1 cellular context compared by ENCODE assay signal in genomic region chr22:42621505-42622002, GRCh38.
TF ChIP-seq lines count a peak whose summit lies in the region.

No MANE protein-coding gene starts in this region.

TF ChIP-seq in HepG2, 621 proteins besides CTCF, POLR2A, EP300 and RAD21 (continues in another document):
- TF ChIP-seq RBM22 (optimal IDR thresholded peaks at IDR 0.05; ENCODE audit: low read length) (peak; percentile 37), ZNF382 (CRISPR knock-in tag; IDR thresholded peaks at IDR 0.05; ENCODE audit: borderline replicate concordance) (no peak), ISL2 (CRISPR knock-in tag; IDR thresholded peaks at IDR 0.05) (no peak), KLF6 (CRISPR knock-in tag; IDR thresholded peaks at IDR 0.05) (no peak), SAP130 (CRISPR knock-in tag; IDR thresholded peaks at IDR 0.05; ENCODE audit: low read depth) (peak; percentile 36; the same call in 1 of the 2 replicates), ZNF772 (CRISPR knock-in tag; IDR thresholded peaks at IDR 0.05) (0 out of 2 replicates have a peak, but pooled peaks have one; percentile 36), ZNF574 (CRISPR knock-in tag; IDR thresholded peaks at IDR 0.05) (peak; percentile 35; the same call in 1 of the 2 replicates), FOSL1 (CRISPR knock-in tag; IDR thresholded peaks at IDR 0.05; ENCODE audit: borderline replicate concordance) (no peak), FOXM1 (CRISPR knock-in tag; IDR thresholded peaks at IDR 0.05) (no peak), ZNF20 (CRISPR knock-in tag; IDR thresholded peaks at IDR 0.05) (no peak), TBX2 (CRISPR knock-in tag; IDR thresholded peaks at IDR 0.05; ENCODE audit: borderline replicate concordance) (0 out of 2 replicates have a peak, but pooled peaks have one; percentile 32), MAZ (IDR thresholded peaks at IDR 0.05; ENCODE audit: borderline replicate concordance, low read depth, low read length) (0 out of 2 replicates have a peak, but pooled peaks have one; percentile 47), MAZ (CRISPR knock-in tag; IDR thresholded peaks at IDR 0.05; ENCODE audit: low read depth) (0 out of 2 replicates have a peak, but pooled peaks have one; percentile 44), ZBTB38 (CRISPR knock-in tag; IDR thresholded peaks at IDR 0.05) (peak; percentile 93), ZNF430 (CRISPR knock-in tag; IDR thresholded peaks at IDR 0.05) (no peak), BCL6 (CRISPR knock-in tag; IDR thresholded peaks at IDR 0.05) (no peak), ZZZ3 (CRISPR knock-in tag; IDR thresholded peaks at IDR 0.05; ENCODE audit: borderline replicate concordance) (no peak), NR0B2 (CRISPR knock-in tag; IDR thresholded peaks at IDR 0.05) (no peak), ZBTB33 (CRISPR knock-in tag; IDR thresholded peaks at IDR 0.05) (peak; percentile 66; the same call in 1 of the 2 replicates), SOX13 (IDR thresholded peaks at IDR 0.05) (no peak), SOX13 (CRISPR knock-in tag; conservative IDR thresholded peaks at IDR 0.05 in 1 of 2, IDR thresholded peaks at IDR 0.05 in 1 of 2) (peak in 1 of 2 experiments; percentile 23; a peak in 1 of 4 replicates), ZNF761 (CRISPR knock-in tag; conservative IDR thresholded peaks at IDR 0.05) (0 out of 2 replicates have a peak, but pooled peaks have one; percentile 23), ZSCAN29 (CRISPR knock-in tag; conservative IDR thresholded peaks at IDR 0.05) (0 out of 2 replicates have a peak, but pooled peaks have one; percentile 26), ZFY (CRISPR knock-in tag; IDR thresholded peaks at IDR 0.05) (peak; percentile 50; the same call in 1 of the 2 replicates), AGO1 (IDR thresholded peaks at IDR 0.05; ENCODE audit: low read depth, low read length, poor library complexity, severe bottlenecking) (no peak), ZNF30 (CRISPR knock-in tag; IDR thresholded peaks at IDR 0.05) (no peak), ZNF768 (CRISPR knock-in tag; IDR thresholded peaks at IDR 0.05) (peak; percentile 41; the same call in 1 of the 2 replicates), ZNF691 (CRISPR knock-in tag; IDR thresholded peaks at IDR 0.05; ENCODE audit: borderline replicate concordance, low read depth) (peak; percentile 53; the same call in 1 of the 2 replicates), HOXA3 (CRISPR knock-in tag; IDR thresholded peaks at IDR 0.05) (peak; percentile 27; the same call in 1 of the 2 replicates), SALL1 (CRISPR knock-in tag; IDR thresholded peaks at IDR 0.05) (peak; percentile 61), ZFX (CRISPR knock-in tag; IDR thresholded peaks at IDR 0.05; ENCODE audit: low read depth) (peak; percentile 66), GATA4 (IDR thresholded peaks at IDR 0.05; ENCODE audit: borderline replicate concordance, low read depth) (no peak)
- TF ChIP-seq, protein P1, sequence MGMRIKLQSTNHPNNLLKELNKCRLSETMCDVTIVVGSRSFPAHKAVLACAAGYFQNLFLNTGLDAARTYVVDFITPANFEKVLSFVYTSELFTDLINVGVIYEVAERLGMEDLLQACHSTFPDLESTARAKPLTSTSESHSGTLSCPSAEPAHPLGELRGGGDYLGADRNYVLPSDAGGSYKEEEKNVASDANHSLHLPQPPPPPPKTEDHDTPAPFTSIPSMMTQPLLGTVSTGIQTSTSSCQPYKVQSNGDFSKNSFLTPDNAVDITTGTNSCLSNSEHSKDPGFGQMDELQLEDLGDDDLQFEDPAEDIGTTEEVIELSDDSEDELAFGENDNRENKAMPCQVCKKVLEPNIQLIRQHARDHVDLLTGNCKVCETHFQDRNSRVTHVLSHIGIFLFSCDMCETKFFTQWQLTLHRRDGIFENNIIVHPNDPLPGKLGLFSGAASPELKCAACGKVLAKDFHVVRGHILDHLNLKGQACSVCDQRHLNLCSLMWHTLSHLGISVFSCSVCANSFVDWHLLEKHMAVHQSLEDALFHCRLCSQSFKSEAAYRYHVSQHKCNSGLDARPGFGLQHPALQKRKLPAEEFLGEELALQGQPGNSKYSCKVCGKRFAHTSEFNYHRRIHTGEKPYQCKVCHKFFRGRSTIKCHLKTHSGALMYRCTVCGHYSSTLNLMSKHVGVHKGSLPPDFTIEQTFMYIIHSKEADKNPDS (CRISPR knock-in tag; IDR thresholded peaks at IDR 0.05), result no peak
- TF ChIP-seq, protein P2, sequence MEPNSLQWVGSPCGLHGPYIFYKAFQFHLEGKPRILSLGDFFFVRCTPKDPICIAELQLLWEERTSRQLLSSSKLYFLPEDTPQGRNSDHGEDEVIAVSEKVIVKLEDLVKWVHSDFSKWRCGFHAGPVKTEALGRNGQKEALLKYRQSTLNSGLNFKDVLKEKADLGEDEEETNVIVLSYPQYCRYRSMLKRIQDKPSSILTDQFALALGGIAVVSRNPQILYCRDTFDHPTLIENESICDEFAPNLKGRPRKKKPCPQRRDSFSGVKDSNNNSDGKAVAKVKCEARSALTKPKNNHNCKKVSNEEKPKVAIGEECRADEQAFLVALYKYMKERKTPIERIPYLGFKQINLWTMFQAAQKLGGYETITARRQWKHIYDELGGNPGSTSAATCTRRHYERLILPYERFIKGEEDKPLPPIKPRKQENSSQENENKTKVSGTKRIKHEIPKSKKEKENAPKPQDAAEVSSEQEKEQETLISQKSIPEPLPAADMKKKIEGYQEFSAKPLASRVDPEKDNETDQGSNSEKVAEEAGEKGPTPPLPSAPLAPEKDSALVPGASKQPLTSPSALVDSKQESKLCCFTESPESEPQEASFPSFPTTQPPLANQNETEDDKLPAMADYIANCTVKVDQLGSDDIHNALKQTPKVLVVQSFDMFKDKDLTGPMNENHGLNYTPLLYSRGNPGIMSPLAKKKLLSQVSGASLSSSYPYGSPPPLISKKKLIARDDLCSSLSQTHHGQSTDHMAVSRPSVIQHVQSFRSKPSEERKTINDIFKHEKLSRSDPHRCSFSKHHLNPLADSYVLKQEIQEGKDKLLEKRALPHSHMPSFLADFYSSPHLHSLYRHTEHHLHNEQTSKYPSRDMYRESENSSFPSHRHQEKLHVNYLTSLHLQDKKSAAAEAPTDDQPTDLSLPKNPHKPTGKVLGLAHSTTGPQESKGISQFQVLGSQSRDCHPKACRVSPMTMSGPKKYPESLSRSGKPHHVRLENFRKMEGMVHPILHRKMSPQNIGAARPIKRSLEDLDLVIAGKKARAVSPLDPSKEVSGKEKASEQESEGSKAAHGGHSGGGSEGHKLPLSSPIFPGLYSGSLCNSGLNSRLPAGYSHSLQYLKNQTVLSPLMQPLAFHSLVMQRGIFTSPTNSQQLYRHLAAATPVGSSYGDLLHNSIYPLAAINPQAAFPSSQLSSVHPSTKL (CRISPR knock-in tag; IDR thresholded peaks at IDR 0.05), result no peak
- TF ChIP-seq, protein P3, sequence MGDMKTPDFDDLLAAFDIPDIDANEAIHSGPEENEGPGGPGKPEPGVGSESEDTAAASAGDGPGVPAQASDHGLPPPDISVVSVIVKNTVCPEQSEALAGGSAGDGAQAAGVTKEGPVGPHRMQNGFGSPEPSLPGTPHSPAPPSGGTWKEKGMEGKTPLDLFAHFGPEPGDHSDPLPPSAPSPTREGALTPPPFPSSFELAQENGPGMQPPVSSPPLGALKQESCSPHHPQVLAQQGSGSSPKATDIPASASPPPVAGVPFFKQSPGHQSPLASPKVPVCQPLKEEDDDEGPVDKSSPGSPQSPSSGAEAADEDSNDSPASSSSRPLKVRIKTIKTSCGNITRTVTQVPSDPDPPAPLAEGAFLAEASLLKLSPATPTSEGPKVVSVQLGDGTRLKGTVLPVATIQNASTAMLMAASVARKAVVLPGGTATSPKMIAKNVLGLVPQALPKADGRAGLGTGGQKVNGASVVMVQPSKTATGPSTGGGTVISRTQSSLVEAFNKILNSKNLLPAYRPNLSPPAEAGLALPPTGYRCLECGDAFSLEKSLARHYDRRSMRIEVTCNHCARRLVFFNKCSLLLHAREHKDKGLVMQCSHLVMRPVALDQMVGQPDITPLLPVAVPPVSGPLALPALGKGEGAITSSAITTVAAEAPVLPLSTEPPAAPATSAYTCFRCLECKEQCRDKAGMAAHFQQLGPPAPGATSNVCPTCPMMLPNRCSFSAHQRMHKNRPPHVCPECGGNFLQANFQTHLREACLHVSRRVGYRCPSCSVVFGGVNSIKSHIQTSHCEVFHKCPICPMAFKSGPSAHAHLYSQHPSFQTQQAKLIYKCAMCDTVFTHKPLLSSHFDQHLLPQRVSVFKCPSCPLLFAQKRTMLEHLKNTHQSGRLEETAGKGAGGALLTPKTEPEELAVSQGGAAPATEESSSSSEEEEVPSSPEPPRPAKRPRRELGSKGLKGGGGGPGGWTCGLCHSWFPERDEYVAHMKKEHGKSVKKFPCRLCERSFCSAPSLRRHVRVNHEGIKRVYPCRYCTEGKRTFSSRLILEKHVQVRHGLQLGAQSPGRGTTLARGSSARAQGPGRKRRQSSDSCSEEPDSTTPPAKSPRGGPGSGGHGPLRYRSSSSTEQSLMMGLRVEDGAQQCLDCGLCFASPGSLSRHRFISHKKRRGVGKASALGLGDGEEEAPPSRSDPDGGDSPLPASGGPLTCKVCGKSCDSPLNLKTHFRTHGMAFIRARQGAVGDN (CRISPR knock-in tag; IDR thresholded peaks at IDR 0.05), result peak; percentile 73
- TF ChIP-seq, protein P4, sequence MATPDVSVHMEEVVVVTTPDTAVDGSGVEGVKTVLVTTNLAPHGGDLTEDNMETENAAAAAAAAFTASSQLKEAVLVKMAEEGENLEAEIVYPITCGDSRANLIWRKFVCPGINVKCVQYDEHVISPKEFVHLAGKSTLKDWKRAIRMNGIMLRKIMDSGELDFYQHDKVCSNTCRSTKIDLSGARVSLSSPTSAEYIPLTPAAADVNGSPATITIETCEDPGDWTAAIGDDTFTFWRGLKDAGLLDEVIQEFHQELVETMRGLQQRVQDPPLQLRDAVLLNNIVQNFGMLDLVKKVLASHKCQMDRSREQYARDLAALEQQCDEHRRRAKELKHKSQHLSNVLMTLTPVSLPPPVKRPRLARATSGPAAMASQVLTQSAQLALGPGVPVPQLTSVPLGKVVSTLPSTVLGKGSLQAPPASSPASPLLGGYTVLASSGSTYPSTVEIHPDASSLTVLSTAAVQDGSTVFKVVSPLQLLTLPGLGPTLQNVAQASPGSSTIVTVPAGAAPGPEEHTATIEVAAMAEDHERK (CRISPR knock-in tag; IDR thresholded peaks at IDR 0.05; ENCODE audit: low read depth), result no peak
- TF ChIP-seq, protein P5, sequence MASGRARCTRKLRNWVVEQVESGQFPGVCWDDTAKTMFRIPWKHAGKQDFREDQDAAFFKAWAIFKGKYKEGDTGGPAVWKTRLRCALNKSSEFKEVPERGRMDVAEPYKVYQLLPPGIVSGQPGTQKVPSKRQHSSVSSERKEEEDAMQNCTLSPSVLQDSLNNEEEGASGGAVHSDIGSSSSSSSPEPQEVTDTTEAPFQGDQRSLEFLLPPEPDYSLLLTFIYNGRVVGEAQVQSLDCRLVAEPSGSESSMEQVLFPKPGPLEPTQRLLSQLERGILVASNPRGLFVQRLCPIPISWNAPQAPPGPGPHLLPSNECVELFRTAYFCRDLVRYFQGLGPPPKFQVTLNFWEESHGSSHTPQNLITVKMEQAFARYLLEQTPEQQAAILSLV (CRISPR knock-in tag; IDR thresholded peaks at IDR 0.05; ENCODE audit: borderline replicate concordance), result 0 out of 2 replicates have a peak, but pooled peaks have one; percentile 23
- TF ChIP-seq, protein P6, sequence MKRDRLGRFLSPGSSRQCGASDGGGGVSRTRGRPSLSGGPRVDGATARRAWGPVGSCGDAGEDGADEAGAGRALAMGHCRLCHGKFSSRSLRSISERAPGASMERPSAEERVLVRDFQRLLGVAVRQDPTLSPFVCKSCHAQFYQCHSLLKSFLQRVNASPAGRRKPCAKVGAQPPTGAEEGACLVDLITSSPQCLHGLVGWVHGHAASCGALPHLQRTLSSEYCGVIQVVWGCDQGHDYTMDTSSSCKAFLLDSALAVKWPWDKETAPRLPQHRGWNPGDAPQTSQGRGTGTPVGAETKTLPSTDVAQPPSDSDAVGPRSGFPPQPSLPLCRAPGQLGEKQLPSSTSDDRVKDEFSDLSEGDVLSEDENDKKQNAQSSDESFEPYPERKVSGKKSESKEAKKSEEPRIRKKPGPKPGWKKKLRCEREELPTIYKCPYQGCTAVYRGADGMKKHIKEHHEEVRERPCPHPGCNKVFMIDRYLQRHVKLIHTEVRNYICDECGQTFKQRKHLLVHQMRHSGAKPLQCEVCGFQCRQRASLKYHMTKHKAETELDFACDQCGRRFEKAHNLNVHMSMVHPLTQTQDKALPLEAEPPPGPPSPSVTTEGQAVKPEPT (CRISPR knock-in tag; IDR thresholded peaks at IDR 0.05; ENCODE audit: low read depth), result no peak
